8 cellular contexts compared by ENCODE assay signal in genomic region chr1:222464841-222465210, GRCh38.
DNase-seq lines count a peak whose midpoint lies in the region; ATAC-seq and FAIRE-seq lines count a peak whose summit lies in the region.

No MANE protein-coding gene starts in this region.

- H2AFZ ChIP-seq in ACC112 (ENCODE audit: low read length, unreplicated experiment) (peak overlapping the region; percentile 46), neuron (ENCODE audit: low read depth, low read length) (peak overlapping the region; percentile 93)

- H3K4me1 ChIP-seq in ACC112 (ENCODE audit: control insufficient read depth, insufficient read depth, low read length, unreplicated experiment) (no peaks in the 10 kb centered on the region), neuron (ENCODE audit: insufficient read depth, low read length) (no peaks in the 10 kb centered on the region)

- DNase-seq in RCC 7860 (ENCODE audit: low spot score) (peak; percentile 65), fibroblast of the conjunctiva (ENCODE audit: low read depth) (peak; percentile 47), superior temporal gyrus (ENCODE audit: extremely low spot score) (peak; percentile 82)
- DNase-seq in activated T-helper 1 cell treated with anti-CD3 and anti-CD28 coated beads, Interleukin-2, amount 50 U/mL, for 16 hours (ENCODE audit: low read depth in 1 of 2, low spot score in 1 of 2): peak; percentile 35 to 39

- H3K4me3 ChIP-seq in ACC112 (ENCODE audit: low read depth, low read length) (peak overlapping the region; percentile 74), neuron (ENCODE audit: low read length) (peak overlapping the region; percentile 62)

- ATAC-seq in GM19023 (IDR thresholded peaks at IDR 0.05; ENCODE audit: unreplicated experiment) (peak; percentile 6), HG03469 (IDR thresholded peaks at IDR 0.05; ENCODE audit: unreplicated experiment) (peak; percentile 13)

- H3K36me3 ChIP-seq in ACC112 (ENCODE audit: insufficient read depth, low read length): no peaks in the 10 kb centered on the region
- H3K36me3 ChIP-seq in neuron (ENCODE audit: insufficient read depth, low read length): no peaks in the 10 kb centered on the region

- FAIRE-seq in RCC 7860 (lab: Jason Lieb, UNC): no peak

- H3K27ac ChIP-seq in ACC112 (ENCODE audit: low read depth, low read length): peak overlapping the region; percentile 95

- no peaks in the 10 kb centered on the region for H3K27me3 ChIP-seq in ACC112 (ENCODE audit: insufficient read depth, low read length)
- peaks cover 2% of the 10 kb centered on the region for H3K27me3 ChIP-seq in neuron (ENCODE audit: insufficient read depth, low read length)

- H3K9me3 ChIP-seq in neuron (ENCODE audit: low read length): no peaks in the 10 kb centered on the region

- H3K79me2 ChIP-seq in ACC112 (ENCODE audit: control insufficient read depth, insufficient read depth, low read length, unreplicated experiment): no peaks in the 10 kb centered on the region

Comparison
In these comparisons a context has a peak if more than half of its experiments do, and no peak if none do; other contexts are left out.
1. Peak in every context shown above with its lines: DNase-seq, ATAC-seq, H3K4me3 ChIP-seq and H3K27ac ChIP-seq.